In the genomic region with DNA sequence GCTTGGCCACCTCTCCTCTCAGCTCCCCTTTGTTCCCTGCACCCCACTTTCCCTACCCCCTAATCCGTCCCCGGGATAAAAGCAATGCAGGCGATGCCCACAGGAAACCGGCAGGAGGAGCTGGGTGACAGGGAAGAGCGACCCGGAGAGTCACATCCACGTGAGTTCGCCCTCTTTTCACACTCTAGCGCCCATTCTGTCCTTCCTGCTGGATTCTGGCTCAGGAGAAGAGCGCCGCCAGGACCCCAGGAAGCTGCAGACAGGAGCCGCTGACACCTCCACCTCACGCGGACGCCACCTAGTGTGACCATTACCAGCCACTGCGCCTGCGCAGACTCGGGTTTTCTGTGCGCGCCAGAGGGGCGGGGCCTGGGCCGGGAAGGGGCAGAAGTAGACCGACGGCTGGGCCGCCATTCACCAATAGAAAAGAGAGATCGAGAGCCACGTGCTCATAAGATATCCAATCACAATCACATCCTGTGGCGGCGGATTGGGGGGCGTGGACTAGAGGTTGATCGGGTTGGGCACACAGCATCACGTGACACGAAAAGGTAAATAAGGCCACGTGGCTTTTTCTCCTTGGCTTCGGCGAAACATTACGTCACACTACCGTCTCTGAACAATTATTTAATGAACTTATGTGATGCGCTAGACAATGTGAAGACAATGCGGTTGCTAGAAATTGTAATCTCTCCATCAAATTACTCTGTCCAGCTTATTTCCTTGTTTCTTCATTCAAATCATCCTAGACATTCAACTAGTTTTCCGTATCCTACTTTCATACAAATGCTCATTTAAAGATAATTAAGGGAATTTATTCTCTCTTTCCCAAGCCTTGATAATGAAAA, we compare ENCODE assay signal across 8 cellular contexts. TPM values are rescaled to one million over a fixed set of nuclear protein-coding genes. Genes with fewer than 3 reads are reported as not detected.
A peak's percentile ranks its signal among the peaks of the same experiment; 100 is the strongest.
DNase-seq lines count a peak whose midpoint lies in the region; ATAC-seq and TF ChIP-seq lines count a peak whose summit lies in the region.

No MANE protein-coding gene starts in this region.

- peak; percentile 58 for TF ChIP-seq CTCF in CD8-positive, alpha-beta T cell (IDR thresholded peaks at IDR 0.05)
- TF ChIP-seq CTCF in activated CD8-positive, alpha-beta T cell treated with anti-CD3 and anti-CD28 coated beads for 36 hours (IDR thresholded peaks at IDR 0.05): peak; percentile 64
- TF ChIP-seq CTCF in lower lobe of right lung (IDR thresholded peaks at IDR 0.05): peak; percentile 58

- peak overlapping the region; percentile 75 for H3K27ac ChIP-seq in CD8-positive, alpha-beta T cell (ENCODE audit: low read depth, low read length)
- H3K27ac ChIP-seq in ectodermal cell (ENCODE audit: insufficient read depth, low read depth, low read length, poor library complexity, severe bottlenecking) (no peak overlapping the region), lower lobe of right lung (peak overlapping the region; percentile 82)

- H3K4me1 Mint-ChIP-seq in CD8-positive, alpha-beta T cell (ENCODE audit: low read depth): peaks cover 13% of the 10 kb centered on the region
- H3K4me1 Mint-ChIP-seq in activated CD8-positive, alpha-beta T cell treated with anti-CD3 and anti-CD28 coated beads for 36 hours (ENCODE audit: low read depth): peaks cover 10% of the 10 kb centered on the region

- 1 to 2% methylated on average over 40 of the region's 41 CpGs for WGBS in ectodermal cell, 2 experiments

- peak overlapping the region; percentile 65 for H3K4me3 ChIP-seq in CD8-positive, alpha-beta T cell (ENCODE audit: low read depth, low read length)
- peak overlapping the region; percentile 40 for H3K4me3 ChIP-seq in ectodermal cell (ENCODE audit: insufficient read depth, low read depth, low read length)
- H3K4me3 ChIP-seq in lower lobe of right lung: peak overlapping the region; percentile 64

- CTCF ChIA-PET in CD8-positive, alpha-beta T cell (lab: Charles Lee): interaction anchor here (0.7 to 3.6 kb wide), 7 partner anchors 9 to 116 kb away, joined by 3 to 24 read pairs (median 4); a partner anchor contains a TSS
- CTCF ChIA-PET in activated CD8-positive, alpha-beta T cell treated with anti-CD3 and anti-CD28 coated beads for 36 hours (lab: Charles Lee): interaction anchor here (0.6 to 6.3 kb wide), 13 partner anchors 10 to 329 kb away, joined by 3 to 39 read pairs (median 4); a partner anchor contains a TSS

- peaks cover 5% of the 10 kb centered on the region for H3K4me1 ChIP-seq in CD8-positive, alpha-beta T cell (ENCODE audit: insufficient read depth, low read length)
- H3K4me1 ChIP-seq in ectodermal cell (ENCODE audit: control insufficient read depth, insufficient read depth, low read length): no peaks in the 10 kb centered on the region
- peaks cover 11% of the 10 kb centered on the region for H3K4me1 ChIP-seq in lower lobe of right lung

- intact Hi-C loops in CD8-positive, alpha-beta T cell (cut with DNase I, micrococcal nuclease): loop anchor here (1.0 to 10.0 kb wide), 13 partner anchors 15 to 977 kb away; a partner anchor contains a TSS
- intact Hi-C loops in activated CD8-positive, alpha-beta T cell treated with anti-CD3 and anti-CD28 coated beads for 36 hours (cut with micrococcal nuclease): no loop called here
- intact Hi-C loops in lower lobe of right lung (cut with DNase I): no loop called here

- H3K9me3 ChIP-seq in CD8-positive, alpha-beta T cell (ENCODE audit: low read length): no peaks in the 10 kb centered on the region
- no peaks in the 10 kb centered on the region for H3K9me3 ChIP-seq in ectodermal cell (ENCODE audit: control insufficient read depth, low read length)
- no peaks in the 10 kb centered on the region for H3K9me3 ChIP-seq in lower lobe of right lung

- no peaks in the 10 kb centered on the region for H3K9me3 Mint-ChIP-seq in CD8-positive, alpha-beta T cell
- no peaks in the 10 kb centered on the region for H3K9me3 Mint-ChIP-seq in activated CD8-positive, alpha-beta T cell treated with anti-CD3 and anti-CD28 coated beads for 36 hours

- H3K27me3 Mint-ChIP-seq in CD8-positive, alpha-beta T cell (ENCODE audit: low read depth): no peaks in the 10 kb centered on the region
- H3K27me3 Mint-ChIP-seq in activated CD8-positive, alpha-beta T cell treated with anti-CD3 and anti-CD28 coated beads for 36 hours: no peaks in the 10 kb centered on the region

- ATAC-seq in CD8-positive, alpha-beta T cell: peak; percentile 98
- peak; percentile 98 for ATAC-seq in GM19452 (IDR thresholded peaks at IDR 0.05; ENCODE audit: unreplicated experiment)
- peak; percentile 100 for ATAC-seq in activated CD8-positive, alpha-beta T cell treated with anti-CD3 and anti-CD28 coated beads for 36 hours
- peak; percentile 99 to 100 for ATAC-seq in lower lobe of right lung

- H3K27ac Mint-ChIP-seq in CD8-positive, alpha-beta T cell: peak overlapping the region; percentile 97
- peak overlapping the region; percentile 95 for H3K27ac Mint-ChIP-seq in activated CD8-positive, alpha-beta T cell treated with anti-CD3 and anti-CD28 coated beads for 36 hours

- DNase-seq in CD8-positive, alpha-beta T cell: peak; percentile 100
- peak; percentile 100 for DNase-seq in HK-2 (ENCODE audit: unreplicated experiment)
- peak; percentile 100 for DNase-seq in NCI-H82 treated with DMSO at 0.1 percent for 48 hours (lab: John Stamatoyannopoulos, UW; ENCODE audit: unreplicated experiment)
- DNase-seq in activated CD8-positive, alpha-beta T cell treated with anti-CD3 and anti-CD28 coated beads for 36 hours: peak; percentile 100
- DNase-seq in lower lobe of right lung: peak; percentile 99
- peak; percentile 100 for DNase-seq in stimulated activated CD4-positive, alpha-beta T cell treated with anti-CD3 and anti-CD28 coated beads, TNF-alpha, amount 100 ng/mL, for 24 hours (ENCODE audit: low read depth in 3 of 3)

- POLR2A ChIA-PET in CD8-positive, alpha-beta T cell (lab: Charles Lee): interaction anchor here (0.7 to 3.2 kb wide), 7 partner anchors 12 to 440 kb away, joined by 3 to 38 read pairs (median 4); a partner anchor contains a TSS
- POLR2A ChIA-PET in activated CD8-positive, alpha-beta T cell treated with anti-CD3 and anti-CD28 coated beads for 36 hours (lab: Charles Lee): interaction anchor here (0.6 to 7.6 kb wide), 8 partner anchors 10 to 319 kb away, joined by 3 to 95 read pairs (median 4); a partner anchor contains a TSS

- H3K36me3 ChIP-seq in CD8-positive, alpha-beta T cell (ENCODE audit: insufficient read depth, low read length): no peaks in the 10 kb centered on the region
- H3K36me3 ChIP-seq in ectodermal cell (ENCODE audit: control insufficient read depth, insufficient read depth, low read length) (no peaks in the 10 kb centered on the region), lower lobe of right lung (no peaks in the 10 kb centered on the region)

- no peaks in the 10 kb centered on the region for H3K27me3 ChIP-seq in CD8-positive, alpha-beta T cell (ENCODE audit: insufficient read depth, low read length)
- no peaks in the 10 kb centered on the region for H3K27me3 ChIP-seq in ectodermal cell (ENCODE audit: control insufficient read depth, insufficient read depth, low read length, poor library complexity, severe bottlenecking)
- H3K27me3 ChIP-seq in lower lobe of right lung (ENCODE audit: low read depth): no peaks in the 10 kb centered on the region

- no peaks in the 10 kb centered on the region for H3K36me3 Mint-ChIP-seq in CD8-positive, alpha-beta T cell
- H3K36me3 Mint-ChIP-seq in activated CD8-positive, alpha-beta T cell treated with anti-CD3 and anti-CD28 coated beads for 36 hours (ENCODE audit: low read depth): no peaks in the 10 kb centered on the region

- H3K4me3 Mint-ChIP-seq in CD8-positive, alpha-beta T cell: peak overlapping the region; percentile 88
- peak overlapping the region; percentile 96 for H3K4me3 Mint-ChIP-seq in activated CD8-positive, alpha-beta T cell treated with anti-CD3 and anti-CD28 coated beads for 36 hours

RNA-seq across cellular contexts. Expression of a gene that starts 10.1 kb away (rescaled TPM):
- total RNA-seq in CD8-positive, alpha-beta T cell: not detected
- total RNA-seq in activated CD8-positive, alpha-beta T cell treated with anti-CD3 and anti-CD28 coated beads for 36 hours: under 1 TPM in 1 of 2 experiments, not detected in 1; 0.99 TPM
- not detected for polyA plus RNA-seq in ectodermal cell (2013, experiment 1 of 4)
- polyA plus RNA-seq in ectodermal cell (2013, experiment 2 of 4): not detected
- polyA plus RNA-seq in ectodermal cell (2013, experiment 3 of 4): not detected
- not detected for polyA plus RNA-seq in ectodermal cell (2013, experiment 4 of 4)
- 42.2 TPM for total RNA-seq in lower lobe of right lung

RNA-seq across cellular contexts. Expression of a gene that starts 15.4 kb away (rescaled TPM):
- total RNA-seq in CD8-positive, alpha-beta T cell: not detected
- total RNA-seq in activated CD8-positive, alpha-beta T cell treated with anti-CD3 and anti-CD28 coated beads for 36 hours: 1 to 10 TPM; 2.7 to 3.3 TPM
- 4.3 TPM for polyA plus RNA-seq in ectodermal cell (2013, experiment 1 of 4)
- polyA plus RNA-seq in ectodermal cell (2013, experiment 2 of 4): 4.0 TPM
- polyA plus RNA-seq in ectodermal cell (2013, experiment 3 of 4): 5.0 TPM
- polyA plus RNA-seq in ectodermal cell (2013, experiment 4 of 4): 4.7 TPM
- total RNA-seq in lower lobe of right lung: 2.1 TPM

RNA-seq across cellular contexts. Expression of a gene that starts 24.4 kb away (rescaled TPM):
- 1,000 to 10,000 TPM; 1,572 to 1,612 TPM for total RNA-seq in CD8-positive, alpha-beta T cell
- total RNA-seq in activated CD8-positive, alpha-beta T cell treated with anti-CD3 and anti-CD28 coated beads for 36 hours: 1,000 to 10,000 TPM in 1 of 2 experiments, 100 to 1,000 TPM in 1; 692 to 1,025 TPM
- 1,643 TPM for polyA plus RNA-seq in ectodermal cell (2013, experiment 1 of 4)
- 1,666 TPM for polyA plus RNA-seq in ectodermal cell (2013, experiment 2 of 4)
- polyA plus RNA-seq in ectodermal cell (2013, experiment 3 of 4): 8,475 TPM
- 3,070 TPM for polyA plus RNA-seq in ectodermal cell (2013, experiment 4 of 4)
- 2,881 TPM for total RNA-seq in lower lobe of right lung

RNA-seq across cellular contexts. Expression of a gene that starts 25.8 kb away (rescaled TPM):
- total RNA-seq in CD8-positive, alpha-beta T cell: 1,000 to 10,000 TPM; 6,214 to 6,704 TPM
- 1,000 to 10,000 TPM in 1 of 2 experiments, 100 to 1,000 TPM in 1; 923 to 1,303 TPM for total RNA-seq in activated CD8-positive, alpha-beta T cell treated with anti-CD3 and anti-CD28 coated beads for 36 hours
- polyA plus RNA-seq in ectodermal cell (2013, experiment 1 of 4): 1,380 TPM
- 1,461 TPM for polyA plus RNA-seq in ectodermal cell (2013, experiment 2 of 4)
- polyA plus RNA-seq in ectodermal cell (2013, experiment 3 of 4): 10,045 TPM
- 4,105 TPM for polyA plus RNA-seq in ectodermal cell (2013, experiment 4 of 4)
- total RNA-seq in lower lobe of right lung: 15,469 TPM

RNA-seq across cellular contexts. Expression of a gene that starts 51.5 kb away (rescaled TPM):
- not detected for total RNA-seq in CD8-positive, alpha-beta T cell
- total RNA-seq in activated CD8-positive, alpha-beta T cell treated with anti-CD3 and anti-CD28 coated beads for 36 hours: under 1 TPM; 0.78 to 0.90 TPM
- 80.9 TPM for polyA plus RNA-seq in ectodermal cell (2013, experiment 1 of 4)
- 84.6 TPM for polyA plus RNA-seq in ectodermal cell (2013, experiment 2 of 4)
- 54.8 TPM for polyA plus RNA-seq in ectodermal cell (2013, experiment 3 of 4)
- polyA plus RNA-seq in ectodermal cell (2013, experiment 4 of 4): 61.4 TPM
- 0.44 TPM for total RNA-seq in lower lobe of right lung

Comparison
In these comparisons a context has a peak if more than half of its experiments do, and no peak if none do; other contexts are left out.
1. RNA of a gene that starts 10.1 kb away (total RNA-seq): 42.2 TPM in lower lobe of right lung (single experiment); 0.99 TPM in activated CD8-positive, alpha-beta T cell treated with anti-CD3 and anti-CD28 coated beads for 36 hours and not detected in CD8-positive, alpha-beta T cell; every median in the first group is over 10 times any median in the second.
2. intact Hi-C loops: an anchor here in CD8-positive, alpha-beta T cell (1.0 to 10.0 kb wide); none called in activated CD8-positive, alpha-beta T cell treated with anti-CD3 and anti-CD28 coated beads for 36 hours and lower lobe of right lung.
3. Peak in every context shown above with its lines, with median percentiles within 50 percentile points of each other: ATAC-seq, DNase-seq, H3K4me3 ChIP-seq and CTCF ChIP-seq.